ENCODE assay signal across 11 cellular contexts in the genomic region with DNA sequence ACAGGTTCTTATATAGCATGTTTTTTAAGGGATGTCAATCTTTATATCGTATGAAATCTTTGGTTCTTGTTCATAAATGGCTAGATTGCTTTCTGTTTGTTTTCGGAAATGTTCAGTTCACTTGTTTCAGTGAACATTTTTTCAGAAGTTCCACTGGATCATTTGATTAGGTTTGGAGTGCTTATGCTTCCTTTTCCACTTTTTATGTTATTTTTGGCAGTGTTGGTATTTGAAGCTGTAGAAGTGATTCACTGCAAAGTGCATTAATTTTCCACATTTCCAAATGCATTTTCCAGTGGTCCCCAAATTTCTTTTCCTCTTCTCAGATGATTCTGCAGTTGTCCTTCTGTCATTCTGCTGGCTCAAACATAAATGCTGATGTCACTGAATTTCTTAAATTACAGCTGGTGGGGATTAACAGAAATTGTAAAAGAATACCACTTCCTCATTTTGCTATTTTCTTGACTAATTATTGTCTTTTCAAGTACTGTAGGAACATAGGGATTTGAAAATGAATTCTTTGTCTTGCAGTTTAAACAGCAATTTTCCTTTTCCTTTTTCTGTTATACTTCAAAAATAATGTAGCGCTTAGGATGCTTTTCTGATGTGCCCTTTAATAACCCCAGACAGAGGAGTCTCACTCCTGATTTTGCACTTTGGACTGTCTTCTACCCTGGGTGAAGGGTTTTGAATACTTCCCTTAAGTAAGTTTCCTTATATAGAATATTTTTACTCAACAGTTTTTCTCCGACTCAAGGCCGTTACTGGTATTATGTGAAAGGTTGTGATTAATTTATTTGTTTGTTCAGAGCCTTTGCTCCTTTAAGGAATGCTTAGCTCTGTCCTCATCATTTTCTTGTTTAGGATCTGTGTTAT. TPM values are rescaled to one million over a fixed set of nuclear protein-coding genes. Genes with fewer than 3 reads are reported as not detected.
A peak's percentile ranks its signal among the peaks of the same experiment; 100 is the strongest.
DNase-seq lines count a peak whose midpoint lies in the region; ATAC-seq, FAIRE-seq and TF ChIP-seq lines count a peak whose summit lies in the region.
"Had no signal": no experiment of that assay in that cellular context is flagged by ENCODE, and none has a peak within 500 bp of the region (broad histone marks: within the 10 kb centered on the region; RNA-seq: fewer than 3 reads in every experiment).

No MANE protein-coding gene starts in this region.

- H4K20me1 ChIP-seq in K562 (replicated peaks; ENCODE audit: control insufficient read depth, insufficient read depth, low read length): no peaks in the 10 kb centered on the region; the same call in 1 of the 2 replicates

- no peaks in the 10 kb centered on the region for H3K9me1 ChIP-seq in K562 (ENCODE audit: control insufficient read depth, insufficient read depth, low read length)

- H3K4me3 ChIP-seq in Caco-2 (ENCODE audit: low read depth, low read length) (no peak overlapping the region), K562 (no peak overlapping the region)

- ATAC-seq in HG03432 (IDR thresholded peaks at IDR 0.05; ENCODE audit: unreplicated experiment) (peak; percentile 54), K562 (no peak), omental fat pad (ENCODE audit: low FRiP score) (no peak)

- intact Hi-C loops in Caco-2 (cut with micrococcal nuclease; ENCODE audit: unreplicated experiment) (no loop called here), K562 (cut with micrococcal nuclease) (no loop called here)

- H3K27me3 ChIP-seq in Caco-2 (replicated peaks; ENCODE audit: control insufficient read depth, insufficient read depth, low read length): no peaks in the 10 kb centered on the region
- no peaks in the 10 kb centered on the region for H3K27me3 ChIP-seq in K562 (ENCODE audit: control insufficient read depth in 2 of 2, insufficient read depth in 2 of 2, low read length in 2 of 2)

- H3K79me2 ChIP-seq in K562 (ENCODE audit: control insufficient read depth, insufficient read depth, low read length): peaks cover 74% of the 10 kb centered on the region

- H3K9me3 Mint-ChIP-seq in Caco-2 (ENCODE audit: unreplicated experiment) (no peaks in the 10 kb centered on the region), nephron (no peaks in the 10 kb centered on the region)

- H3K36me3 Mint-ChIP-seq in Caco-2 (ENCODE audit: insufficient read depth, unreplicated experiment) (no peaks in the 10 kb centered on the region), nephron (ENCODE audit: low read depth) (no peaks in the 10 kb centered on the region)
- H3K36me3 Mint-ChIP-seq: CD4-positive, alpha-beta memory T cell had no signal

- no peak for TF ChIP-seq POLR2A in K562 (conservative IDR thresholded peaks at IDR 0.05)

- H3K27me3 Mint-ChIP-seq in Caco-2 (ENCODE audit: insufficient read depth, unreplicated experiment): no peaks in the 10 kb centered on the region
- no peaks in the 10 kb centered on the region for H3K27me3 Mint-ChIP-seq in nephron (ENCODE audit: low read depth)

- in situ Hi-C loops in K562 (cut with MboI): no loop called here

- H3K9me3 ChIP-seq in Caco-2 (no peaks in the 10 kb centered on the region), K562 (replicated peaks; ENCODE audit: control insufficient read depth, insufficient read depth, low read depth, low read length) (no peaks in the 10 kb centered on the region)

- CTCF ChIA-PET in Caco-2 (lab: Charles Lee) (no interaction called here), K562 (lab: Yijun Ruan, JAX; ENCODE audit: low intra/inter-chr PET ratio) (no interaction called here)

- TF ChIP-seq EP300 in K562 (IDR thresholded peaks at IDR 0.05; ENCODE audit: low read length): no peak

- DNase-seq in Caco-2 (no peak), K562 (ENCODE audit: extremely low read depth in 1 of 4, low spot score in 3 of 4) (no peak), omental fat pad (ENCODE audit: low spot score) (no peak), HPDE6-E6E7 (ENCODE audit: extremely low spot score) (no peak), NCI-H2107 (lab: John Stamatoyannopoulos, UW) (no peak), DMS79 (lab: John Stamatoyannopoulos, UW) (no peak)
- DNase-seq: activated T-cell treated with anti-CD3 and anti-CD28 coated beads for 4 hours; CD4-positive, alpha-beta memory T cell had no signal

- POLR2A ChIA-PET in Caco-2 (lab: Charles Lee): no interaction called here
- POLR2A ChIA-PET in K562 (lab: Yijun Ruan, JAX): interaction anchor here (0.9 kb wide), 1 partner anchor 44 kb away, joined by 3 read pairs; no protein-coding TSS in a partner anchor

- 46% methylated on average over 5 of the region's 5 CpGs for WGBS in K562 (ENCODE audit: insufficient coverage, low coverage, missing lambda C conversion rate)

- H3K27ac Mint-ChIP-seq in Caco-2 (ENCODE audit: unreplicated experiment) (peak overlapping the region; percentile 81), nephron (peak overlapping the region; percentile 81 to 84 (median 82))
- H3K27ac Mint-ChIP-seq: CD4-positive, alpha-beta memory T cell had no signal

- peaks cover 47% of the 10 kb centered on the region for H3K4me1 Mint-ChIP-seq in Caco-2 (ENCODE audit: low read depth, unreplicated experiment)
- peaks cover 40% of the 10 kb centered on the region for H3K4me1 Mint-ChIP-seq in nephron
- H3K4me1 Mint-ChIP-seq: CD4-positive, alpha-beta memory T cell had no signal

- TF ChIP-seq CTCF in Caco-2 (IDR thresholded peaks at IDR 0.05; ENCODE audit: insufficient read depth in 1 of 2, low read depth in 1 of 2, low read length in 1 of 2, severe bottlenecking in 1 of 2, unreplicated experiment in 1 of 2): no peak
- no peak for TF ChIP-seq CTCF in K562 (IDR thresholded peaks at IDR 0.05 in 2 of 3, conservative IDR thresholded peaks at IDR 0.05 in 1 of 3; ENCODE audit: insufficient read depth in 2 of 3, low read depth in 1 of 3, low read length in 3 of 3)
- TF ChIP-seq CTCF in nephron (IDR thresholded peaks at IDR 0.05; ENCODE audit: unreplicated experiment in 3 of 3): no peak
- no peak for TF ChIP-seq CTCF in omental fat pad (IDR thresholded peaks at IDR 0.05)

- peak overlapping the region; percentile 30; the same call in 1 of the 2 replicates for H3K4me2 ChIP-seq in K562 (ENCODE audit: insufficient read depth, low read length)

- H3K36me3 ChIP-seq in Caco-2 (ENCODE audit: control insufficient read depth, insufficient read depth, low read length) (no peaks in the 10 kb centered on the region), K562 (ENCODE audit: control insufficient read depth, insufficient read depth, low read length) (no peaks in the 10 kb centered on the region)

- BruUV-seq in Caco-2 (replicated peaks; lab: Mats Ljungman, UMichigan) (no TSS peak), K562 (replicated peaks; lab: Mats Ljungman, UMichigan) (no TSS peak)

- no peak for TF ChIP-seq RAD21 in K562 (CRISPR knock-in tag; conservative IDR thresholded peaks at IDR 0.05 in 1 of 2, IDR thresholded peaks at IDR 0.05 in 1 of 2)

- H3K9ac ChIP-seq in K562 (ENCODE audit: insufficient read depth in 1 of 2, low read depth in 2 of 2, low read length in 2 of 2): no peak overlapping the region; a peak in 1 of 4 replicates

- peaks cover 64% of the 10 kb centered on the region for H3K4me1 ChIP-seq in Caco-2
- H3K4me1 ChIP-seq in K562 (replicated peaks in 1 of 2; ENCODE audit: control insufficient read depth in 2 of 2, insufficient read depth in 2 of 2, low read length in 2 of 2): peaks cover 8 to 46% of the 10 kb centered on the region in 2 experiments

- no peak overlapping the region for H2AFZ ChIP-seq in K562 (ENCODE audit: low read depth, low read length)

- H3K4me3 Mint-ChIP-seq in Caco-2 (ENCODE audit: unreplicated experiment) (peak overlapping the region; percentile 29), nephron (peak overlapping the region; percentile 2 to 28 (median 12))
- H3K4me3 Mint-ChIP-seq: CD4-positive, alpha-beta memory T cell had no signal

- H3K27ac ChIP-seq in K562 (ENCODE audit: extremely low read depth, low read depth, low read length): peak overlapping the region; percentile 32; the same call in 1 of the 3 replicates

- no peak for FAIRE-seq in K562 (lab: Jason Lieb, UNC)

TF ChIP-seq in K562, 482 proteins besides CTCF, POLR2A, EP300 and RAD21 (continues in another document):
- TF ChIP-seq SRSF3 (IDR thresholded peaks at IDR 0.05; ENCODE audit: insufficient read depth, low read length): no peak
- no peak for TF ChIP-seq MCM7 (IDR thresholded peaks at IDR 0.05)
- TF ChIP-seq L3MBTL2 (IDR thresholded peaks at IDR 0.05): no peak
- TF ChIP-seq, protein P1, sequence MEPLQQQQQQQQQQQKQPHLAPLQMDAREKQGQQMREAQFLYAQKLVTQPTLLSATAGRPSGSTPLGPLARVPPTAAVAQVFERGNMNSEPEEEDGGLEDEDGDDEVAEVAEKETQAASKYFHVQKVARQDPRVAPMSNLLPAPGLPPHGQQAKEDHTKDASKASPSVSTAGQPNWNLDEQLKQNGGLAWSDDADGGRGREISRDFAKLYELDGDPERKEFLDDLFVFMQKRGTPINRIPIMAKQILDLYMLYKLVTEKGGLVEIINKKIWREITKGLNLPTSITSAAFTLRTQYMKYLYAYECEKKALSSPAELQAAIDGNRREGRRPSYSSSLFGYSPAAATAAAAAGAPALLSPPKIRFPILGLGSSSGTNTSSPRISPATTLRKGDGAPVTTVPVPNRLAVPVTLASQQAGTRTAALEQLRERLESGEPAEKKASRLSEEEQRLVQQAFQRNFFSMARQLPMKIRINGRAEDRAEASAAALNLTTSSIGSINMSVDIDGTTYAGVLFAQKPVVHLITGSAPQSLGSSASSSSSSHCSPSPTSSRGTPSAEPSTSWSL (CRISPR knock-in tag; IDR thresholded peaks at IDR 0.05; ENCODE audit: borderline replicate concordance): no peak
- no peak for TF ChIP-seq TEAD1 (CRISPR knock-in tag; IDR thresholded peaks at IDR 0.05)
- no peak for TF ChIP-seq CBX5 (IDR thresholded peaks at IDR 0.05; ENCODE audit: borderline replicate concordance, low read depth)

RNA-seq across cellular contexts. Expression of a gene that starts 24.9 kb away (rescaled TPM):
- total RNA-seq in Caco-2 (2022): 3.9 and 4.3 TPM in 2 replicates
- total RNA-seq in K562 (2011; cell fraction: chromatin; rRNA removed; ENCODE audit: low replicate concordance): 14.1 and 25.5 TPM in 2 replicates
- total RNA-seq in K562 (2011; cell fraction: nucleolus; rRNA removed): 10.0 and 11.2 TPM in 2 replicates
- 19.1 and 23.1 TPM in 2 replicates for total RNA-seq in K562 (2011; cell fraction: nucleoplasm; rRNA removed)
- 11.5 and 17.6 TPM in 2 replicates for total RNA-seq in K562 (2014; rRNA removed)
- 11.1 and 13.5 TPM in 2 replicates for total RNA-seq in K562 (2014; rRNA removed; fragmentation: Illumina TruSeq; extraction: Trizol)
- total RNA-seq in K562 (2015; rRNA removed; fragmentation: Illumina TruSeq; extraction: Trizol): 13.4 and 14.2 TPM in 2 replicates
- total RNA-seq in K562 (2021): 14.6 and 16.5 TPM in 2 replicates
- 9.7 and 10.1 TPM in 2 replicates for polyA plus RNA-seq in K562 (2011; rRNA removed)
- 9.3 and 11.5 TPM in 2 replicates for polyA plus RNA-seq in K562 (2011; cell fraction: cytosol; rRNA removed)
- 11.0 and 11.4 TPM in 2 replicates for polyA plus RNA-seq in K562 (2011; cell fraction: nucleus; rRNA removed)
- polyA plus RNA-seq in K562 (2012): 7.4 and 9.4 TPM in 2 replicates
- polyA plus RNA-seq in K562 (2014; fragmentation: Illumina TruSeq; extraction: Trizol): 10.7 and 14.9 TPM in 2 replicates
- polyA plus RNA-seq in K562 (2014; fragmentation: Nextera tagmentation; extraction: Ambion mirVana): 1 to 10 TPM; 5.6 to 9.0 TPM
- 8.4 and 8.7 TPM in 2 replicates for polyA plus RNA-seq in K562 (2014; rRNA removed)
- polyA minus RNA-seq in K562 (2011; rRNA and poly(A)+ RNA removed): 32.4 and 33.9 TPM in 2 replicates
- 11.4 and 11.9 TPM in 2 replicates for polyA minus RNA-seq in K562 (2011; cell fraction: cytosol; rRNA and poly(A)+ RNA removed)
- polyA minus RNA-seq in K562 (2011; cell fraction: nucleus; rRNA and poly(A)+ RNA removed): 21.8 and 42.0 TPM in 2 replicates
- total RNA-seq in omental fat pad: 10 to 100 TPM; 13.7 to 39.0 (median 27.4) TPM
- polyA plus RNA-seq: CD4-positive, alpha-beta memory T cell; neural cell had no signal
